ENCODE assay signal across 8 cellular contexts in the genomic region with DNA sequence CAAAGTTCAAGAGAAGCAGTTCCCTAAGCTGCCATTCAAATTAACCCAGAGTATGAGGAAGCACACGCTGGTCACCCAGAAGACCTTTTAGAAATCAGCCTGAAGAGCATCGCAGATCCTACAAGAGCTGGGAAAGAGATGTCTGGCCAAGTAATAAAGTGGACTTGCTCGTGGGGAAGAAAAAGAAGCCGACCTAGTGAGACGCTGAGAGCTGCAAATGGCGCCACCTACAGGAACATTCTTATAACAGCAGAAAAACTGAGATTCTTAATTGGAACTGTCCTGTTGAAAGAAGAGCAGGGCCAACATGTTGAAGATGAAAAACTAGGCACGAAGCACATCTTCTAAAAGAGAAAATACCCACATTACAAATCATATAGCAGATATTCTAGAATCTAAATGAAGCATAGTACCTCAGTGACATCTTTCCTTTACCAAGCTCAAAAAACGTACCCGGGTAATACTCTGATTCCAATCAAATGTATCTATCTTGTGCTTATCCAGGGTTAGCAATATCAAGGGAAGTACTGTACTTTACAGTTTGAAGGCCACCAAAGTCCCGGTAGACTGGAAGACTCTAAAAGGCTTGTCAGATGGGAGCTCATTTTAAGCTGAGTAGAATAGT. TPM values are rescaled to one million over a fixed set of nuclear protein-coding genes. Genes with fewer than 3 reads are reported as not detected.
DNase-seq lines count a peak whose midpoint lies in the region; ATAC-seq, FAIRE-seq and TF ChIP-seq lines count a peak whose summit lies in the region.

No MANE protein-coding gene starts in this region.

- H3K4me3 ChIP-seq in astrocyte of the cerebellum (ENCODE audit: low read depth, low read length) (no peak overlapping the region), hepatocyte (no peak overlapping the region), retinal pigment epithelial cell (ENCODE audit: low read length) (no peak overlapping the region)

- H4K20me1 ChIP-seq in hepatocyte (ENCODE audit: insufficient read depth, poor library complexity, severe bottlenecking): no peaks in the 10 kb centered on the region

- no peaks in the 10 kb centered on the region for H3K9me3 ChIP-seq in hepatocyte (ENCODE audit: low read depth)

- ATAC-seq in SK-N-SH treated with all-trans-retinoic acid at 6 μM for 48 hours: peak; percentile 50
- no peak for ATAC-seq in HG03457 (IDR thresholded peaks at IDR 0.05; ENCODE audit: unreplicated experiment)

- H3K4me2 ChIP-seq in hepatocyte: peak overlapping the region; percentile 36

- H3K27ac ChIP-seq in hepatocyte: peak overlapping the region; percentile 1

- no peaks in the 10 kb centered on the region for H3K36me3 ChIP-seq in hepatocyte (replicated peaks; ENCODE audit: insufficient read depth, low read depth)

- in situ Hi-C loops in astrocyte of the cerebellum (cut with HindIII; ENCODE audit: low sequenced_read_pairs): no loop called here

- WGBS in hepatocyte (ENCODE audit: low lambda C conversion rate, missing lambda C conversion rate): 29% methylated on average over 10 of the region's 10 CpGs

- peaks cover 14% of the 10 kb centered on the region for H3K79me2 ChIP-seq in hepatocyte

- H3K27me3 ChIP-seq in hepatocyte: no peaks in the 10 kb centered on the region

- no peak overlapping the region for H2AFZ ChIP-seq in hepatocyte

- FAIRE-seq in A204.1 (lab: Jason Lieb, UNC): peak; percentile 94

- DNase-seq in NCI-H1105 (lab: John Stamatoyannopoulos, UW): peak; percentile 51
- peak; percentile 79 for DNase-seq in astrocyte of the cerebellum (ENCODE audit: low read depth)
- DNase-seq in hepatocyte (ENCODE audit: low spot score): peak; percentile 87
- peak; percentile 39 for DNase-seq in retinal pigment epithelial cell (ENCODE audit: low read depth)

- H3K9me2 ChIP-seq in hepatocyte (replicated peaks; ENCODE audit: insufficient read depth): no peaks in the 10 kb centered on the region

- TF ChIP-seq CTCF in GM12873 (IDR thresholded peaks at IDR 0.05; ENCODE audit: insufficient read depth, low read depth, low read length, missing control alignments) (peak; percentile 79), astrocyte of the cerebellum (IDR thresholded peaks at IDR 0.05; ENCODE audit: low read depth, low read length, missing control alignments) (peak; percentile 80), hepatocyte (IDR thresholded peaks at IDR 0.05; ENCODE audit: poor library complexity) (peak; percentile 89), retinal pigment epithelial cell (conservative IDR thresholded peaks at IDR 0.05; ENCODE audit: low read depth, low read length) (peak; percentile 89)

- peaks cover 21% of the 10 kb centered on the region for H3K4me1 ChIP-seq in hepatocyte (ENCODE audit: insufficient read depth)

TF ChIP-seq in SK-N-SH treated with all-trans-retinoic acid at 6 μM for 48 hours, 23 proteins besides CTCF, POLR2A, EP300 and RAD21:
- TF ChIP-seq CSDC2 (CRISPR knock-in tag; IDR thresholded peaks at IDR 0.05) (no peak), TCF4 (CRISPR knock-in tag; IDR thresholded peaks at IDR 0.05; ENCODE audit: borderline replicate concordance) (no peak; the same call in 1 of the 2 replicates), ARNTL (CRISPR knock-in tag; IDR thresholded peaks at IDR 0.05; ENCODE audit: borderline replicate concordance, low read depth) (no peak), ZFP3 (CRISPR knock-in tag; IDR thresholded peaks at IDR 0.05) (no peak), ZNF565 (CRISPR knock-in tag; conservative IDR thresholded peaks at IDR 0.05; ENCODE audit: low read depth) (no peak)
- TF ChIP-seq, protein P1, sequence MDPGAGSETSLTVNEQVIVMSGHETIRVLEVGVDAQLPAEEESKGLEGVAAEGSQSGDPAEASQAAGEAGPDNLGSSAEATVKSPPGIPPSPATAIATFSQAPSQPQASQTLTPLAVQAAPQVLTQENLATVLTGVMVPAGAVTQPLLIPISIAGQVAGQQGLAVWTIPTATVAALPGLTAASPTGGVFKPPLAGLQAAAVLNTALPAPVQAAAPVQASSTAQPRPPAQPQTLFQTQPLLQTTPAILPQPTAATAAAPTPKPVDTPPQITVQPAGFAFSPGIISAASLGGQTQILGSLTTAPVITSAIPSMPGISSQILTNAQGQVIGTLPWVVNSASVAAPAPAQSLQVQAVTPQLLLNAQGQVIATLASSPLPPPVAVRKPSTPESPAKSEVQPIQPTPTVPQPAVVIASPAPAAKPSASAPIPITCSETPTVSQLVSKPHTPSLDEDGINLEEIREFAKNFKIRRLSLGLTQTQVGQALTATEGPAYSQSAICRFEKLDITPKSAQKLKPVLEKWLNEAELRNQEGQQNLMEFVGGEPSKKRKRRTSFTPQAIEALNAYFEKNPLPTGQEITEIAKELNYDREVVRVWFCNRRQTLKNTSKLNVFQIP (CRISPR knock-in tag; IDR thresholded peaks at IDR 0.05; ENCODE audit: borderline replicate concordance, low read depth): no peak
- TF ChIP-seq, protein P2, sequence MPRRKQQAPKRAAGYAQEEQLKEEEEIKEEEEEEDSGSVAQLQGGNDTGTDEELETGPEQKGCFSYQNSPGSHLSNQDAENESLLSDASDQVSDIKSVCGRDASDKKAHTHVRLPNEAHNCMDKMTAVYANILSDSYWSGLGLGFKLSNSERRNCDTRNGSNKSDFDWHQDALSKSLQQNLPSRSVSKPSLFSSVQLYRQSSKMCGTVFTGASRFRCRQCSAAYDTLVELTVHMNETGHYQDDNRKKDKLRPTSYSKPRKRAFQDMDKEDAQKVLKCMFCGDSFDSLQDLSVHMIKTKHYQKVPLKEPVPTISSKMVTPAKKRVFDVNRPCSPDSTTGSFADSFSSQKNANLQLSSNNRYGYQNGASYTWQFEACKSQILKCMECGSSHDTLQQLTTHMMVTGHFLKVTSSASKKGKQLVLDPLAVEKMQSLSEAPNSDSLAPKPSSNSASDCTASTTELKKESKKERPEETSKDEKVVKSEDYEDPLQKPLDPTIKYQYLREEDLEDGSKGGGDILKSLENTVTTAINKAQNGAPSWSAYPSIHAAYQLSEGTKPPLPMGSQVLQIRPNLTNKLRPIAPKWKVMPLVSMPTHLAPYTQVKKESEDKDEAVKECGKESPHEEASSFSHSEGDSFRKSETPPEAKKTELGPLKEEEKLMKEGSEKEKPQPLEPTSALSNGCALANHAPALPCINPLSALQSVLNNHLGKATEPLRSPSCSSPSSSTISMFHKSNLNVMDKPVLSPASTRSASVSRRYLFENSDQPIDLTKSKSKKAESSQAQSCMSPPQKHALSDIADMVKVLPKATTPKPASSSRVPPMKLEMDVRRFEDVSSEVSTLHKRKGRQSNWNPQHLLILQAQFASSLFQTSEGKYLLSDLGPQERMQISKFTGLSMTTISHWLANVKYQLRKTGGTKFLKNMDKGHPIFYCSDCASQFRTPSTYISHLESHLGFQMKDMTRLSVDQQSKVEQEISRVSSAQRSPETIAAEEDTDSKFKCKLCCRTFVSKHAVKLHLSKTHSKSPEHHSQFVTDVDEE (CRISPR knock-in tag; IDR thresholded peaks at IDR 0.05): peak; percentile 70

RNA-seq across cellular contexts. Expression of a gene that starts 3.9 kb away (rescaled TPM):
- total RNA-seq in hepatocyte: 47.9 and 57.5 TPM in 2 replicates
- 25.7 and 27.3 TPM in 2 replicates for polyA plus RNA-seq in hepatocyte
